ENCODE assay signal across 1 cellular context in genomic region chr1:33060579-33061083, GRCh38.
TF ChIP-seq lines count a peak whose summit lies in the region.

No MANE protein-coding gene starts in this region.

TF ChIP-seq in IMR-90, 13 proteins besides CTCF, POLR2A, EP300 and RAD21:
- TF ChIP-seq RFX5 (IDR thresholded peaks at IDR 0.05; ENCODE audit: low read depth, low read length), result no peak
- no peak for TF ChIP-seq FOS (IDR thresholded peaks at IDR 0.05; ENCODE audit: low read depth, low read length)
- TF ChIP-seq, protein P1, sequence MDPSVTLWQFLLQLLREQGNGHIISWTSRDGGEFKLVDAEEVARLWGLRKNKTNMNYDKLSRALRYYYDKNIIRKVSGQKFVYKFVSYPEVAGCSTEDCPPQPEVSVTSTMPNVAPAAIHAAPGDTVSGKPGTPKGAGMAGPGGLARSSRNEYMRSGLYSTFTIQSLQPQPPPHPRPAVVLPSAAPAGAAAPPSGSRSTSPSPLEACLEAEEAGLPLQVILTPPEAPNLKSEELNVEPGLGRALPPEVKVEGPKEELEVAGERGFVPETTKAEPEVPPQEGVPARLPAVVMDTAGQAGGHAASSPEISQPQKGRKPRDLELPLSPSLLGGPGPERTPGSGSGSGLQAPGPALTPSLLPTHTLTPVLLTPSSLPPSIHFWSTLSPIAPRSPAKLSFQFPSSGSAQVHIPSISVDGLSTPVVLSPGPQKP (IDR thresholded peaks at IDR 0.05; ENCODE audit: borderline replicate concordance, low read depth, low read length), result no peak
- no peak for TF ChIP-seq RCOR1 (IDR thresholded peaks at IDR 0.05; ENCODE audit: insufficient replicate concordance, low read length)
- TF ChIP-seq MAFK (IDR thresholded peaks at IDR 0.05; ENCODE audit: low read depth, low read length), result no peak
- TF ChIP-seq SMC3 (IDR thresholded peaks at IDR 0.05; ENCODE audit: low read depth, low read length), result no peak
- TF ChIP-seq MXI1 (IDR thresholded peaks at IDR 0.05; ENCODE audit: borderline replicate concordance, low read depth, low read length), result no peak
- no peak for TF ChIP-seq NFE2L2 (IDR thresholded peaks at IDR 0.05; ENCODE audit: low read depth, low read length)
- no peak for TF ChIP-seq BHLHE40 (IDR thresholded peaks at IDR 0.05; ENCODE audit: low read depth, low read length)
- no peak for TF ChIP-seq MAZ (IDR thresholded peaks at IDR 0.05; ENCODE audit: borderline replicate concordance, low read depth, low read length)
- no peak for TF ChIP-seq CEBPB (IDR thresholded peaks at IDR 0.05; ENCODE audit: low read depth, low read length)
- no peak for TF ChIP-seq CHD1 (IDR thresholded peaks at IDR 0.05; ENCODE audit: low read depth, low read length)
- no peak for TF ChIP-seq USF2 (IDR thresholded peaks at IDR 0.05; ENCODE audit: low read depth, low read length)
